In the genomic region with DNA sequence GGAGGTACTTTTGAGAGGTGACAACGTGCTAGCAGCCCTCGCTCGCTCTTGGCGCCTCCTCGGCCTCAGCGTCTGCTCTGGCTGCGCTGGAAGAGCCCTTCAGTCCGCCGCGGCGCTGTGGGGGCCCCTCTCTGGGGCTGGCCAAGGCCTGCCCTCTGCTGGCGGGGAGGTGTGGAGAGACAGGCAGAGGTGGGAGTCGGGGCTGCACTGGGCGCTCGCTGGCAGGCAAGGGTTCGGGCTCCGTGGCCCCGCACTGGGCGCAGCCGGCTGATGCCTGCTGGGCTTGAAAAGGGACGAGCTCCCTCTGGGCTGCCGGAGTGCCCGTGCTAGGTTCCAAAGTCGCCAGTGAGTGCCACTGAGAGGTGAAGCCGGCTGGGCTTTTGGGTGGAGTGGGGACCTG, we compare ENCODE assay signal across 19 cellular contexts.
"Had no signal": no experiment of that assay in that cellular context is flagged by ENCODE, and none has a peak within 500 bp of the region (broad histone marks: within the 10 kb centered on the region; RNA-seq: fewer than 3 reads in every experiment).

No MANE protein-coding gene starts in this region.

- H3K4me3 ChIP-seq: cardiac muscle cell, esophagus squamous epithelium, heart right ventricle, left lung, prostate gland, right lobe of liver, thoracic aorta, upper lobe of left lung had no signal

- DNase-seq: activated CD4-positive, alpha-beta memory T cell treated with anti-CD3 and anti-CD28 coated beads for 36 hours; activated CD4-positive, alpha-beta T cell treated with anti-CD3 and anti-CD28 coated beads for 4 hours; activated CD8-positive, alpha-beta memory T cell treated with anti-CD3 and anti-CD28 coated beads, Interleukin-2, amount 10 ng/mL, durations not matched to agents 7 days and 5 days; activated naive CD4-positive, alpha-beta T cell; activated naive CD8-positive, alpha-beta T cell treated with anti-CD3 and anti-CD28 coated beads for 36 hours; amniotic stem cell; effector CD8-positive, alpha-beta T cell; esophagus squamous epithelium; heart right ventricle; mammary epithelial cell; stimulated activated CD4-positive, alpha-beta T cell treated with anti-CD3 and anti-CD28 coated beads, Interleukin-4, amount 100 ng/mL, for 4 hours had no signal

- H3K4me1 ChIP-seq: esophagus squamous epithelium, heart right ventricle, left lung, prostate gland, right lobe of liver, upper lobe of left lung had no signal

- ATAC-seq: activated CD8-positive, alpha-beta memory T cell treated with anti-CD3 and anti-CD28 coated beads, Interleukin-2, amount 10 ng/mL, durations not matched to agents 7 days and 5 days; activated T-helper 17 cell treated with anti-CD3 and anti-CD28 coated beads, Interleukin-2, amount 50 U/mL, for 72 hours; heart right ventricle; left lung; stimulated activated memory B cell treated with anti-CD40 and anti-IgM and Interleukin-4, amounts not matched to agents 10 μg/mL and 1 μg/mL and 100 μg/mL, for 72 hours had no signal

- H3K9me3 ChIP-seq: prostate gland, right lobe of liver, thoracic aorta, upper lobe of left lung had no signal

- H3K36me3 ChIP-seq: cardiac muscle cell, esophagus squamous epithelium, heart right ventricle, left lung, prostate gland, right lobe of liver, thoracic aorta, upper lobe of left lung had no signal

- H3K27me3 ChIP-seq: cardiac muscle cell, esophagus squamous epithelium, heart right ventricle, left lung, right lobe of liver, upper lobe of left lung had no signal

- H3K27ac ChIP-seq: cardiac muscle cell, esophagus squamous epithelium, heart right ventricle, left lung, prostate gland, right lobe of liver, thoracic aorta, upper lobe of left lung had no signal
